14 cellular contexts compared by ENCODE assay signal in the genomic region with DNA sequence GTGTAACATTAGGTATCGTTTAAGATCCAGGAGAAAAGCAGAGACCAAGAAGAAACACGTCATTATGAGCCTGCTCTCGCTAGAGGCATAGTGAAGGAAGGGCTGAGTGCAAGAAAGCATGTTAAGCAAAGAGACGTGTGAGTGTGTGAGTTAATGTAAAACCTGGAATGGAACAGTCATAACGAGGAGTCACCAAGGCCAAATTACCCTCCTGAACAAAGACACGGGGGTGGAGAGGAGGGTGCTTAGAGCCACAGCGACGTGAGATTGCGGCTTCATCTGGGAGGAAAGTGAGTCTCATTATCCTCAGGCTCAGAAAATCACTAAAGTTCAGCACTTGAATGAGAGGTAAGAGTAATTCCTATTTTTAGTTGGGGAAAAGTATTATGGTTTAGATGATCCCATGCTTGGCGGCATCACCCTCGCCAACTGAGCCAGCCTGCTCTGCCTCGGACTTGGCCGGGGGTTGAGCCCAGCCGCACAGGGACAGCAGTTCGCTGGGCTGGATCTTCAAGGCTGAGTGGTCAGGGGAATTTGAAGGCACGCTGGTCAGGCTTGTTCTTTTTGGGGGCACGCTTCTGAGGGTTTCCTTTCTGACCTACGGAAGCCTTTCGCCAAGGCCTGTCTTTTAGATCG.
DNase-seq lines count a peak whose midpoint lies in the region; ATAC-seq, FAIRE-seq and TF ChIP-seq lines count a peak whose summit lies in the region.
"Had no signal": no experiment of that assay in that cellular context is flagged by ENCODE, and none has a peak within 500 bp of the region (broad histone marks: within the 10 kb centered on the region; RNA-seq: fewer than 3 reads in every experiment).

No MANE protein-coding gene starts in this region.

- no peak overlapping the region for H2BK5ac ChIP-seq in H1 (ENCODE audit: low read depth, low read length)

- WGBS in H1 (ENCODE audit: extremely low coverage in 1 of 2, insufficient coverage in 1 of 2, insufficient read length in 1 of 2, insufficient replicate concordance in 2 of 2, low coverage in 1 of 2, low lambda C conversion rate in 2 of 2, missing lambda C conversion rate in 1 of 2), 2 experiments = 93% methylated on average over 20 of the region's 20 CpGs; no CpG with 5 or more reads in 1 of the 2 experiments

- no peak for TF ChIP-seq EP300 in H1 (IDR thresholded peaks at IDR 0.05; ENCODE audit: borderline replicate concordance in 1 of 2, low read depth in 2 of 2, low read length in 2 of 2)

- H3K9me3 Mint-ChIP-seq in activated T-cell treated with anti-CD3 and anti-CD28 coated beads, Interleukin-2, amount 50 U/mL, for 24 hours = peaks cover 3% of the 10 kb centered on the region
- peaks cover 3% of the 10 kb centered on the region for H3K9me3 Mint-ChIP-seq in activated T-cell treated with anti-CD3 and anti-CD28 coated beads, Interleukin-2, amount 50 U/mL, for 4 hours
- H3K9me3 Mint-ChIP-seq: activated naive CD8-positive, alpha-beta T cell treated with anti-CD3 and anti-CD28 coated beads, Interleukin-2, amount 10 ng/mL, durations not matched to agents 7 days and 5 days; immature natural killer cell; natural killer cell had no signal

- no peak overlapping the region for H2BK120ac ChIP-seq in H1 (replicated peaks; ENCODE audit: low read depth, low read length)

- H3K79me1 ChIP-seq in H1 (ENCODE audit: low read depth, low read length) = no peaks in the 10 kb centered on the region

- H3K36me3 Mint-ChIP-seq in activated T-cell treated with anti-CD3 and anti-CD28 coated beads, Interleukin-2, amount 50 U/mL, for 24 hours (ENCODE audit: low read depth) = peaks cover 100% of the 10 kb centered on the region
- peaks cover 65% of the 10 kb centered on the region for H3K36me3 Mint-ChIP-seq in activated T-cell treated with anti-CD3 and anti-CD28 coated beads, Interleukin-2, amount 50 U/mL, for 4 hours (ENCODE audit: insufficient read depth)

- no peaks in the 10 kb centered on the region for H3K79me2 ChIP-seq in H1 (ENCODE audit: control insufficient read depth in 1 of 2, insufficient read depth in 2 of 2, low read length in 2 of 2)

- H3K27ac ChIP-seq in H1 (ENCODE audit: low read depth, low read length) (no peak overlapping the region), skeletal muscle tissue (ENCODE audit: low read depth, low read length) (peak overlapping the region; percentile 78), foreskin keratinocyte (no peak overlapping the region)

- H3K18ac ChIP-seq in H1 (ENCODE audit: extremely low read depth, low read length) = no peak overlapping the region

- H4K8ac ChIP-seq in H1 (ENCODE audit: extremely low read depth, insufficient read depth, low read length) = no peak overlapping the region

- H3K14ac ChIP-seq in H1 (ENCODE audit: insufficient read length) = no peak overlapping the region

- TF ChIP-seq RAD21 in H1 (IDR thresholded peaks at IDR 0.05 in 1 of 2, conservative IDR thresholded peaks at IDR 0.05 in 1 of 2; ENCODE audit: low read depth in 2 of 2, low read length in 2 of 2) = no peak

- H2BK15ac ChIP-seq in H1 (ENCODE audit: low read length) = no peak overlapping the region

- TF ChIP-seq POLR2A in H1 (IDR thresholded peaks at IDR 0.05; ENCODE audit: control extremely low read depth in 1 of 2, low read depth in 2 of 2, low read length in 2 of 2) = peak; percentile 6 to 55; a peak in 2 of 3 replicates

- H3K4me2 ChIP-seq in H1 (ENCODE audit: insufficient read depth in 1 of 2, low read depth in 2 of 2, low read length in 2 of 2) = no peak overlapping the region

- peaks cover 0 to 3% of the 10 kb centered on the region in 2 experiments for H4K20me1 ChIP-seq in H1 (replicated peaks in 1 of 2; ENCODE audit: control insufficient read depth in 1 of 2, insufficient read depth in 2 of 2, low read length in 2 of 2)

- no peaks in the 10 kb centered on the region for H3K27me3 Mint-ChIP-seq in activated T-cell treated with anti-CD3 and anti-CD28 coated beads, Interleukin-2, amount 50 U/mL, for 24 hours
- H3K27me3 Mint-ChIP-seq in activated T-cell treated with anti-CD3 and anti-CD28 coated beads, Interleukin-2, amount 50 U/mL, for 4 hours (ENCODE audit: low read depth) = no peaks in the 10 kb centered on the region
- H3K27me3 Mint-ChIP-seq: activated naive CD8-positive, alpha-beta T cell treated with anti-CD3 and anti-CD28 coated beads, Interleukin-2, amount 10 ng/mL, durations not matched to agents 7 days and 5 days had no signal

- H3K4me1 Mint-ChIP-seq in activated T-cell treated with anti-CD3 and anti-CD28 coated beads, Interleukin-2, amount 50 U/mL, for 24 hours (ENCODE audit: low read depth) = peaks cover 26% of the 10 kb centered on the region
- peaks cover 10% of the 10 kb centered on the region for H3K4me1 Mint-ChIP-seq in activated T-cell treated with anti-CD3 and anti-CD28 coated beads, Interleukin-2, amount 50 U/mL, for 4 hours (ENCODE audit: low read depth)

- H3K4me3 ChIP-seq in H1 (ENCODE audit: extremely low read depth in 1 of 4, insufficient read depth in 2 of 4, low read depth in 3 of 4, low read length in 4 of 4) (no peak overlapping the region), skeletal muscle tissue (ENCODE audit: low read length in 3 of 3) (peak overlapping the region; percentile 17 to 35 (median 34))

- H3K23ac ChIP-seq in H1 (ENCODE audit: insufficient read length) = no peak overlapping the region

- peak; percentile 24 for DNase-seq in activated T-cell treated with anti-CD3 and anti-CD28 coated beads, Interleukin-2, amount 50 U/mL, for 24 hours
- no peak for DNase-seq in activated T-cell treated with anti-CD3 and anti-CD28 coated beads, Interleukin-2, amount 50 U/mL, for 4 hours
- DNase-seq in H1 (ENCODE audit: low read depth in 1 of 2, low spot score in 2 of 2) (peak in 1 of 2 experiments; percentile 44), foreskin keratinocyte (no peak), HuH-7.5 (ENCODE audit: low spot score) (no peak)
- DNase-seq: activated naive CD8-positive, alpha-beta T cell treated with anti-CD3 and anti-CD28 coated beads, Interleukin-2, amount 10 ng/mL, durations not matched to agents 7 days and 5 days; immature natural killer cell; natural killer cell; NCI-H146 had no signal

- CTCF ChIA-PET in H1 (lab: Charles Lee; ENCODE audit: partially characterized antibody) = no interaction called here

- TF ChIP-seq CTCF in H1 (IDR thresholded peaks at IDR 0.05; ENCODE audit: control extremely low read depth in 1 of 3, insufficient read depth in 1 of 3, low read depth in 1 of 3, low read length in 3 of 3) (no peak), foreskin keratinocyte (conservative IDR thresholded peaks at IDR 0.05) (no peak)

- H3K36me3 ChIP-seq in H1 (ENCODE audit: control insufficient read depth in 2 of 4, insufficient read depth in 4 of 4, low read length in 3 of 4) (peaks cover 3 to 39% (median 20%) of the 10 kb centered on the region in 4 experiments; a peak in 7 of 8 replicates), skeletal muscle tissue (ENCODE audit: control insufficient read depth in 3 of 3, insufficient read depth in 3 of 3, low read length in 3 of 3) (peaks cover 17 to 20% (median 18%) of the 10 kb centered on the region in 3 donors)

- no peak for FAIRE-seq in H1 (lab: Jason Lieb, UNC)
- FAIRE-seq: colon, HTR-8/SVneo had no signal

- H3K27ac Mint-ChIP-seq in activated T-cell treated with anti-CD3 and anti-CD28 coated beads, Interleukin-2, amount 50 U/mL, for 24 hours = peak overlapping the region; percentile 70
- H3K27ac Mint-ChIP-seq: activated naive CD8-positive, alpha-beta T cell treated with anti-CD3 and anti-CD28 coated beads, Interleukin-2, amount 10 ng/mL, durations not matched to agents 7 days and 5 days had no signal

- no peak overlapping the region for H3K56ac ChIP-seq in H1 (replicated peaks; ENCODE audit: insufficient read length, low read depth, low read length)

- H3K4ac ChIP-seq in H1 (replicated peaks; ENCODE audit: insufficient read length, low read depth, low read length) = no peak overlapping the region

- POLR2A ChIA-PET in H1 (lab: Charles Lee; ENCODE audit: partially characterized antibody) = no interaction called here

- no peak overlapping the region for H2BK12ac ChIP-seq in H1 (ENCODE audit: low read depth, low read length)

- no peak overlapping the region for H2AFZ ChIP-seq in H1 (ENCODE audit: low read length)

- H3K9ac ChIP-seq in H1 (replicated peaks in 1 of 4; ENCODE audit: extremely low read depth in 1 of 4, low read depth in 3 of 4, low read length in 3 of 4) = no peak overlapping the region
- peak overlapping the region; percentile 23 to 74 (median 63) for H3K9ac ChIP-seq in skeletal muscle tissue (ENCODE audit: low read depth in 1 of 3, low read length in 3 of 3)

- no peak for ATAC-seq in activated T-cell treated with anti-CD3 and anti-CD28 coated beads, Interleukin-2, amount 50 U/mL, for 4 hours
- ATAC-seq in HG02759 (IDR thresholded peaks at IDR 0.05; ENCODE audit: unreplicated experiment) (peak; percentile 61), foreskin keratinocyte (no peak), HG02870 (IDR thresholded peaks at IDR 0.05; ENCODE audit: unreplicated experiment) (no peak)
- ATAC-seq: natural killer cell had no signal

- H4K91ac ChIP-seq in H1 (replicated peaks; ENCODE audit: insufficient read length, low read length) = no peak overlapping the region

- H3K9me3 ChIP-seq in H1 (ENCODE audit: insufficient read depth in 2 of 2, low read depth in 1 of 2, low read length in 1 of 2) (peaks cover 26 to 27% of the 10 kb centered on the region in 2 experiments), skeletal muscle tissue (ENCODE audit: control insufficient read depth in 3 of 3, low read length in 3 of 3) (no peaks in the 10 kb centered on the region)

- no peak overlapping the region for H2AK5ac ChIP-seq in H1 (ENCODE audit: low read depth, low read length)

- no peaks in the 10 kb centered on the region for H3K23me2 ChIP-seq in H1 (ENCODE audit: low read depth, low read length)

- H3K4me3 Mint-ChIP-seq in activated T-cell treated with anti-CD3 and anti-CD28 coated beads, Interleukin-2, amount 50 U/mL, for 24 hours = no peak overlapping the region
- H3K4me3 Mint-ChIP-seq in activated T-cell treated with anti-CD3 and anti-CD28 coated beads, Interleukin-2, amount 50 U/mL, for 4 hours = no peak overlapping the region
- H3K4me3 Mint-ChIP-seq: activated naive CD8-positive, alpha-beta T cell treated with anti-CD3 and anti-CD28 coated beads, Interleukin-2, amount 10 ng/mL, durations not matched to agents 7 days and 5 days; immature natural killer cell; natural killer cell had no signal

- no peaks in the 10 kb centered on the region for H3K27me3 ChIP-seq in H1 (replicated peaks in 1 of 4; ENCODE audit: control insufficient read depth in 3 of 4, extremely low read depth in 1 of 4, insufficient read depth in 3 of 4, low read length in 3 of 4)
- H3K27me3 ChIP-seq in skeletal muscle tissue (ENCODE audit: control insufficient read depth in 3 of 3, insufficient read depth in 3 of 3, low read length in 3 of 3) = no peaks in the 10 kb centered on the region
- H3K27me3 ChIP-seq in foreskin keratinocyte = no peaks in the 10 kb centered on the region

- H3K4me1 ChIP-seq in H1 (replicated peaks in 1 of 4; ENCODE audit: control insufficient read depth in 3 of 4, insufficient read depth in 4 of 4, low read length in 3 of 4) (no peaks in the 10 kb centered on the region), skeletal muscle tissue (ENCODE audit: control insufficient read depth in 3 of 3, insufficient read depth in 3 of 3, low read length in 3 of 3) (peaks cover 15 to 45% (median 35%) of the 10 kb centered on the region in 3 donors), foreskin keratinocyte (no peaks in the 10 kb centered on the region)

- H2BK20ac ChIP-seq in H1 (ENCODE audit: low read length) = no peak overlapping the region

- no peak overlapping the region for H4K5ac ChIP-seq in H1 (ENCODE audit: insufficient read length, low read depth, low read length)

Comparison
In these comparisons a context has a peak if more than half of its experiments do, and no peak if none do; other contexts are left out.
1. H3K4me3 ChIP-seq: peak in skeletal muscle tissue (3 of 3); none in H1 (0 of 4).
2. H3K9ac ChIP-seq: peak in skeletal muscle tissue (3 of 3); none in H1 (0 of 4).